Comparison of ENCODE assay signal across 1 cellular context in the genomic region with DNA sequence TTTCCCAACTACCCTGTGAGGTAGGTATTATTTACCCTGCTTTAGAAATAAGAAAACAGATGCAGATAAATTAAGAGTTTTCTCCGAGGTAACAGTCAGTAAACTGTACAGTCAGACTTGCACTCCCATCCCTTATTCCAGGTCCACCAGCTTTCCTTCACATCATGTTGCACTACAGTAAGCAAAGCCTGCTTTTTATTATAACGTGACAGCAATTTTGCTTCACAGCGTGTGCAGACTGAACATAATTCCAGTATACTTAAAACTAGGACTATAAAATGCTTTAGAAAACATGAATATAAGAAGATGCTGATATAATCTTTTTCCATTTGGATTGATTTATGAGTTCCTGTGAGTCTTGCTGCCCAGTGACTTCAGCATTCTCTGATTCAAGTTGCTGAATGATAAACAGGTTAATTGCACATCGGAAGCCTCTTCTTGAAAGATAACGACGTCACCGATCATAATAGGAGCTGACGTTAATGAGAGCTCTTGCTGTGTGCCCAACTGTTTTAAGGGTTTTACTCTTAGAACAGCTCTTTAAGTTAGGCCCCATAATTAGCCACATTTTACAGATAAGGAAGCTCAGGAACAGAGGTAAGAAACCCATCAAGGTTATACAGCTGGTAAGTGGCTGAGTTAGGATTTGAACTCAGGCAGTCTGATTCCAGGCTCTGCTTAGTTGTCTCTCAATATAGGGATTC.
TF ChIP-seq lines count a peak whose summit lies in the region.

No MANE protein-coding gene starts in this region.

TF ChIP-seq in K562, 482 proteins besides CTCF, POLR2A, EP300 and RAD21 (continued from another document and continues in another):
- TF ChIP-seq NFIC (IDR thresholded peaks at IDR 0.05) (peak; percentile 14; the same call in 1 of the 2 replicates), STAT5A (IDR thresholded peaks at IDR 0.05; ENCODE audit: borderline replicate concordance, low read length) (peak; percentile 74), ELF1 (tag; IDR thresholded peaks at IDR 0.05) (no peak), ZNF644 (tag; IDR thresholded peaks at IDR 0.05; ENCODE audit: low read depth) (peak; percentile 71; the same call in 1 of the 2 replicates), DACH1 (IDR thresholded peaks at IDR 0.05; ENCODE audit: partially characterized antibody) (peak; percentile 89), GATAD2B (IDR thresholded peaks at IDR 0.05; ENCODE audit: borderline replicate concordance) (no peak), CREB1 (IDR thresholded peaks at IDR 0.05) (peak; percentile 86), CREB1 (CRISPR knock-in tag; IDR thresholded peaks at IDR 0.05) (peak; percentile 52; the same call in 1 of the 2 replicates), SREBF2 (CRISPR knock-in tag; IDR thresholded peaks at IDR 0.05) (no peak), POLR2H (tag; IDR thresholded peaks at IDR 0.05; ENCODE audit: low read depth) (peak; percentile 86), RNF2 (IDR thresholded peaks at IDR 0.05) (peak; percentile 77), ZC3H4 (CRISPR knock-in tag; IDR thresholded peaks at IDR 0.05; ENCODE audit: borderline replicate concordance) (no peak), ZNF583 (CRISPR knock-in tag; IDR thresholded peaks at IDR 0.05) (no peak), U2AF2 (optimal IDR thresholded peaks at IDR 0.05; ENCODE audit: low read depth, low read length) (no peak), LCOR (CRISPR knock-in tag; IDR thresholded peaks at IDR 0.05) (no peak), PYGO2 (tag; IDR thresholded peaks at IDR 0.05) (no peak), SMARCA4 (IDR thresholded peaks at IDR 0.05) (peak; percentile 86), NFRKB (IDR thresholded peaks at IDR 0.05; ENCODE audit: low read depth) (no peak; the same call in 1 of the 2 replicates), FOSL1 (tag; conservative IDR thresholded peaks at IDR 0.05) (peak; percentile 59; the same call in 1 of the 2 replicates), NBN (IDR thresholded peaks at IDR 0.05; ENCODE audit: low read depth) (peak; percentile 59), KLF16 (IDR thresholded peaks at IDR 0.05) (peak; percentile 65; the same call in 1 of the 2 replicates), HCFC1 (IDR thresholded peaks at IDR 0.05; ENCODE audit: low read depth, low read length) (no peak), MEIS2 (IDR thresholded peaks at IDR 0.05; ENCODE audit: partially characterized antibody) (peak; percentile 99), XRCC4 (IDR thresholded peaks at IDR 0.05; ENCODE audit: extremely low read depth, insufficient read depth, insufficient read length) (no peak), CEBPG (CRISPR knock-in tag; IDR thresholded peaks at IDR 0.05) (peak; percentile 71; the same call in 1 of the 2 replicates), CEBPG (tag; conservative IDR thresholded peaks at IDR 0.05 in 1 of 2, IDR thresholded peaks at IDR 0.05 in 1 of 2) (peak in 1 of 2 experiments; percentile 73; a peak in 2 of 4 replicates), NEUROD1 (IDR thresholded peaks at IDR 0.05; ENCODE audit: borderline replicate concordance, low read depth, low read length, partially characterized antibody) (no peak), ZNF23 (CRISPR knock-in tag; IDR thresholded peaks at IDR 0.05) (no peak), EWSR1 (IDR thresholded peaks at IDR 0.05; ENCODE audit: borderline replicate concordance, low read depth, partially characterized antibody) (no peak), POLR2AphosphoS2 (IDR thresholded peaks at IDR 0.05; ENCODE audit: low read length) (no peak), ATF7 (IDR thresholded peaks at IDR 0.05) (peak; percentile 93), ZNF165 (CRISPR knock-in tag; IDR thresholded peaks at IDR 0.05; ENCODE audit: borderline replicate concordance) (no peak), MTF1 (CRISPR knock-in tag; IDR thresholded peaks at IDR 0.05; ENCODE audit: borderline replicate concordance) (no peak), CEBPB (tag; IDR thresholded peaks at IDR 0.05) (no peak), FOXM1 (IDR thresholded peaks at IDR 0.05; ENCODE audit: low read depth) (peak; percentile 55; the same call in 1 of the 2 replicates), FOXM1 (CRISPR knock-in tag; IDR thresholded peaks at IDR 0.05; ENCODE audit: low read depth) (no peak), MAFG (tag; conservative IDR thresholded peaks at IDR 0.05) (peak; percentile 56; the same call in 1 of the 2 replicates), RB1 (IDR thresholded peaks at IDR 0.05; ENCODE audit: low read depth) (no peak), MAFF (IDR thresholded peaks at IDR 0.05; ENCODE audit: low read length) (no peak)
- TF ChIP-seq, protein P1, sequence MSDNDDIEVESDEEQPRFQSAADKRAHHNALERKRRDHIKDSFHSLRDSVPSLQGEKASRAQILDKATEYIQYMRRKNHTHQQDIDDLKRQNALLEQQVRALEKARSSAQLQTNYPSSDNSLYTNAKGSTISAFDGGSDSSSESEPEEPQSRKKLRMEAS (CRISPR knock-in tag; IDR thresholded peaks at IDR 0.05) = no peak
- TF ChIP-seq, protein P2, sequence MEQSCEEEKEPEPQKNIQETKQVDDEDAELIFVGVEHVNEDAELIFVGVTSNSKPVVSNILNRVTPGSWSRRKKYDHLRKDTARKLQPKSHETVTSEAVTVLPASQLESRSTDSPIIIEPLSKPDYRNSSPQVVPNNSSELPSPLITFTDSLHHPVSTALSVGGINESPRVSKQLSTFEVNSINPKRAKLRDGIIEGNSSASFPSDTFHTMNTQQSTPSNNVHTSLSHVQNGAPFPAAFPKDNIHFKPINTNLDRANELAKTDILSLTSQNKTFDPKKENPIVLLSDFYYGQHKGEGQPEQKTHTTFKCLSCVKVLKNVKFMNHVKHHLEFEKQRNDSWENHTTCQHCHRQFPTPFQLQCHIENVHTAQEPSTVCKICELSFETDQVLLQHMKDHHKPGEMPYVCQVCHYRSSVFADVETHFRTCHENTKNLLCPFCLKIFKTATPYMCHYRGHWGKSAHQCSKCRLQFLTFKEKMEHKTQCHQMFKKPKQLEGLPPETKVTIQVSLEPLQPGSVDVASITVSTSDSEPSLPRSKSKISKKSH (CRISPR knock-in tag; IDR thresholded peaks at IDR 0.05) = no peak
- TF ChIP-seq, protein P3, sequence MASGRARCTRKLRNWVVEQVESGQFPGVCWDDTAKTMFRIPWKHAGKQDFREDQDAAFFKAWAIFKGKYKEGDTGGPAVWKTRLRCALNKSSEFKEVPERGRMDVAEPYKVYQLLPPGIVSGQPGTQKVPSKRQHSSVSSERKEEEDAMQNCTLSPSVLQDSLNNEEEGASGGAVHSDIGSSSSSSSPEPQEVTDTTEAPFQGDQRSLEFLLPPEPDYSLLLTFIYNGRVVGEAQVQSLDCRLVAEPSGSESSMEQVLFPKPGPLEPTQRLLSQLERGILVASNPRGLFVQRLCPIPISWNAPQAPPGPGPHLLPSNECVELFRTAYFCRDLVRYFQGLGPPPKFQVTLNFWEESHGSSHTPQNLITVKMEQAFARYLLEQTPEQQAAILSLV (tag; IDR thresholded peaks at IDR 0.05) = no peak
- TF ChIP-seq, protein P4, sequence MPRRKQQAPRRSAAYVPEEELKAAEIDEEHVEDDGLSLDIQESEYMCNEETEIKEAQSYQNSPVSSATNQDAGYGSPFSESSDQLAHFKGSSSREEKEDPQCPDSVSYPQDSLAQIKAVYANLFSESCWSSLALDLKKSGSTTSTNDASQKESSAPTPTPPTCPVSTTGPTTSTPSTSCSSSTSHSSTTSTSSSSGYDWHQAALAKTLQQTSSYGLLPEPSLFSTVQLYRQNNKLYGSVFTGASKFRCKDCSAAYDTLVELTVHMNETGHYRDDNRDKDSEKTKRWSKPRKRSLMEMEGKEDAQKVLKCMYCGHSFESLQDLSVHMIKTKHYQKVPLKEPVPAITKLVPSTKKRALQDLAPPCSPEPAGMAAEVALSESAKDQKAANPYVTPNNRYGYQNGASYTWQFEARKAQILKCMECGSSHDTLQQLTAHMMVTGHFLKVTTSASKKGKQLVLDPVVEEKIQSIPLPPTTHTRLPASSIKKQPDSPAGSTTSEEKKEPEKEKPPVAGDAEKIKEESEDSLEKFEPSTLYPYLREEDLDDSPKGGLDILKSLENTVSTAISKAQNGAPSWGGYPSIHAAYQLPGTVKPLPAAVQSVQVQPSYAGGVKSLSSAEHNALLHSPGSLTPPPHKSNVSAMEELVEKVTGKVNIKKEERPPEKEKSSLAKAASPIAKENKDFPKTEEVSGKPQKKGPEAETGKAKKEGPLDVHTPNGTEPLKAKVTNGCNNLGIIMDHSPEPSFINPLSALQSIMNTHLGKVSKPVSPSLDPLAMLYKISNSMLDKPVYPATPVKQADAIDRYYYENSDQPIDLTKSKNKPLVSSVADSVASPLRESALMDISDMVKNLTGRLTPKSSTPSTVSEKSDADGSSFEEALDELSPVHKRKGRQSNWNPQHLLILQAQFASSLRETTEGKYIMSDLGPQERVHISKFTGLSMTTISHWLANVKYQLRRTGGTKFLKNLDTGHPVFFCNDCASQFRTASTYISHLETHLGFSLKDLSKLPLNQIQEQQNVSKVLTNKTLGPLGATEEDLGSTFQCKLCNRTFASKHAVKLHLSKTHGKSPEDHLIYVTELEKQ (CRISPR knock-in tag; IDR thresholded peaks at IDR 0.05) = no peak
- TF ChIP-seq, protein P5, sequence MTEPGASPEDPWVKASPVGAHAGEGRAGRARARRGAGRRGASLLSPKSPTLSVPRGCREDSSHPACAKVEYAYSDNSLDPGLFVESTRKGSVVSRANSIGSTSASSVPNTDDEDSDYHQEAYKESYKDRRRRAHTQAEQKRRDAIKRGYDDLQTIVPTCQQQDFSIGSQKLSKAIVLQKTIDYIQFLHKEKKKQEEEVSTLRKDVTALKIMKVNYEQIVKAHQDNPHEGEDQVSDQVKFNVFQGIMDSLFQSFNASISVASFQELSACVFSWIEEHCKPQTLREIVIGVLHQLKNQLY (CRISPR knock-in tag; conservative IDR thresholded peaks at IDR 0.05) = no peak
- TF ChIP-seq, protein P6, sequence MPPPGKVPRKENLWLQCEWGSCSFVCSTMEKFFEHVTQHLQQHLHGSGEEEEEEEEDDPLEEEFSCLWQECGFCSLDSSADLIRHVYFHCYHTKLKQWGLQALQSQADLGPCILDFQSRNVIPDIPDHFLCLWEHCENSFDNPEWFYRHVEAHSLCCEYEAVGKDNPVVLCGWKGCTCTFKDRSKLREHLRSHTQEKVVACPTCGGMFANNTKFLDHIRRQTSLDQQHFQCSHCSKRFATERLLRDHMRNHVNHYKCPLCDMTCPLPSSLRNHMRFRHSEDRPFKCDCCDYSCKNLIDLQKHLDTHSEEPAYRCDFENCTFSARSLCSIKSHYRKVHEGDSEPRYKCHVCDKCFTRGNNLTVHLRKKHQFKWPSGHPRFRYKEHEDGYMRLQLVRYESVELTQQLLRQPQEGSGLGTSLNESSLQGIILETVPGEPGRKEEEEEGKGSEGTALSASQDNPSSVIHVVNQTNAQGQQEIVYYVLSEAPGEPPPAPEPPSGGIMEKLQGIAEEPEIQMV (tag; conservative IDR thresholded peaks at IDR 0.05; ENCODE audit: low read depth) = no peak
- TF ChIP-seq, protein P7, sequence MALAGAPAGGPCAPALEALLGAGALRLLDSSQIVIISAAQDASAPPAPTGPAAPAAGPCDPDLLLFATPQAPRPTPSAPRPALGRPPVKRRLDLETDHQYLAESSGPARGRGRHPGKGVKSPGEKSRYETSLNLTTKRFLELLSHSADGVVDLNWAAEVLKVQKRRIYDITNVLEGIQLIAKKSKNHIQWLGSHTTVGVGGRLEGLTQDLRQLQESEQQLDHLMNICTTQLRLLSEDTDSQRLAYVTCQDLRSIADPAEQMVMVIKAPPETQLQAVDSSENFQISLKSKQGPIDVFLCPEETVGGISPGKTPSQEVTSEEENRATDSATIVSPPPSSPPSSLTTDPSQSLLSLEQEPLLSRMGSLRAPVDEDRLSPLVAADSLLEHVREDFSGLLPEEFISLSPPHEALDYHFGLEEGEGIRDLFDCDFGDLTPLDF (CRISPR knock-in tag; IDR thresholded peaks at IDR 0.05) = no peak
- TF ChIP-seq, protein P8, sequence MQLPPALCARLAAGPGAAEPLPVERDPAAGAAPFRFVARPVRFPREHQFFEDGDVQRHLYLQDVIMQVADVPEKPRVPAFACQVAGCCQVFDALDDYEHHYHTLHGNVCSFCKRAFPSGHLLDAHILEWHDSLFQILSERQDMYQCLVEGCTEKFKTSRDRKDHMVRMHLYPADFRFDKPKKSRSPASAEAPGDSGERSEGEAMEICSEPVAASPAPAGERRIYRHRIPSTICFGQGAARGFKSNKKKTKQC (CRISPR knock-in tag; IDR thresholded peaks at IDR 0.05) = no peak
- TF ChIP-seq, protein P9, sequence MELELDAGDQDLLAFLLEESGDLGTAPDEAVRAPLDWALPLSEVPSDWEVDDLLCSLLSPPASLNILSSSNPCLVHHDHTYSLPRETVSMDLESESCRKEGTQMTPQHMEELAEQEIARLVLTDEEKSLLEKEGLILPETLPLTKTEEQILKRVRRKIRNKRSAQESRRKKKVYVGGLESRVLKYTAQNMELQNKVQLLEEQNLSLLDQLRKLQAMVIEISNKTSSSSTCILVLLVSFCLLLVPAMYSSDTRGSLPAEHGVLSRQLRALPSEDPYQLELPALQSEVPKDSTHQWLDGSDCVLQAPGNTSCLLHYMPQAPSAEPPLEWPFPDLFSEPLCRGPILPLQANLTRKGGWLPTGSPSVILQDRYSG (tag; conservative IDR thresholded peaks at IDR 0.05; ENCODE audit: low read depth) = no peak; the same call in 1 of the 2 replicates
- TF ChIP-seq, protein P10, sequence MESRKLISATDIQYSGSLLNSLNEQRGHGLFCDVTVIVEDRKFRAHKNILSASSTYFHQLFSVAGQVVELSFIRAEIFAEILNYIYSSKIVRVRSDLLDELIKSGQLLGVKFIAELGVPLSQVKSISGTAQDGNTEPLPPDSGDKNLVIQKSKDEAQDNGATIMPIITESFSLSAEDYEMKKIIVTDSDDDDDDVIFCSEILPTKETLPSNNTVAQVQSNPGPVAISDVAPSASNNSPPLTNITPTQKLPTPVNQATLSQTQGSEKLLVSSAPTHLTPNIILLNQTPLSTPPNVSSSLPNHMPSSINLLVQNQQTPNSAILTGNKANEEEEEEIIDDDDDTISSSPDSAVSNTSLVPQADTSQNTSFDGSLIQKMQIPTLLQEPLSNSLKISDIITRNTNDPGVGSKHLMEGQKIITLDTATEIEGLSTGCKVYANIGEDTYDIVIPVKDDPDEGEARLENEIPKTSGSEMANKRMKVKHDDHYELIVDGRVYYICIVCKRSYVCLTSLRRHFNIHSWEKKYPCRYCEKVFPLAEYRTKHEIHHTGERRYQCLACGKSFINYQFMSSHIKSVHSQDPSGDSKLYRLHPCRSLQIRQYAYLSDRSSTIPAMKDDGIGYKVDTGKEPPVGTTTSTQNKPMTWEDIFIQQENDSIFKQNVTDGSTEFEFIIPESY (CRISPR knock-in tag; IDR thresholded peaks at IDR 0.05) = no peak
- TF ChIP-seq, protein P11, sequence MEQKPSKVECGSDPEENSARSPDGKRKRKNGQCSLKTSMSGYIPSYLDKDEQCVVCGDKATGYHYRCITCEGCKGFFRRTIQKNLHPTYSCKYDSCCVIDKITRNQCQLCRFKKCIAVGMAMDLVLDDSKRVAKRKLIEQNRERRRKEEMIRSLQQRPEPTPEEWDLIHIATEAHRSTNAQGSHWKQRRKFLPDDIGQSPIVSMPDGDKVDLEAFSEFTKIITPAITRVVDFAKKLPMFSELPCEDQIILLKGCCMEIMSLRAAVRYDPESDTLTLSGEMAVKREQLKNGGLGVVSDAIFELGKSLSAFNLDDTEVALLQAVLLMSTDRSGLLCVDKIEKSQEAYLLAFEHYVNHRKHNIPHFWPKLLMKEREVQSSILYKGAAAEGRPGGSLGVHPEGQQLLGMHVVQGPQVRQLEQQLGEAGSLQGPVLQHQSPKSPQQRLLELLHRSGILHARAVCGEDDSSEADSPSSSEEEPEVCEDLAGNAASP (IDR thresholded peaks at IDR 0.05) = 0 out of 2 replicates have a peak, but pooled peaks have one; percentile 26
